ENCODE assay signal across 8 cellular contexts in the genomic region with DNA sequence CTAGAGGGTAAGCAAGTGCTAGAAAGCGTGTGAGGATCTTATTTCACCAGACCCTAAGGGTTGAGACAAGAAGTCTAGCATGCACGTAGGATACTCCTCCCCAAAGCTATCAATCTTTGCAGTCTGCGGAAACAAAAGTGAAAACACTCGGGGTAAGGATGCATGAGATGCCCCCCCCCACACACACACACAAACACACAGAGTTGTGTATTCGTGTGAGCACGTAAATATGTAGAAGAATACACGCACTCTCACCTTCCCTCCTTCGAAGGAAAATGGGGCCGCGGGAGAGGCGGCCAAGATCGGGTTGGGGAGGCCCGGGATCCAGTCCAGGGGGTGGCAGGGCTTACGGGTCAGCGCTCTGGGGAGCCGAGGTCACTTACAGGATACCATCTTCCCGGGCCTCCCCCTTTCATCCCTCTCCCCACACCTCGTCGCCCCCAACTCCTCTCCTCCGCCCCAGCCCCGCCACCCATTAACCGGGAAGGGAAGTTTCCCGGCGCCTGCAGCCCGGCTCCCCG. TPM values are rescaled to one million over a fixed set of nuclear protein-coding genes. Genes with fewer than 3 reads are reported as not detected.
DNase-seq lines count a peak whose midpoint lies in the region; ATAC-seq and TF ChIP-seq lines count a peak whose summit lies in the region.

No MANE protein-coding gene starts in this region.

- intact Hi-C loops in IMR-90 (cut with micrococcal nuclease) = no loop called here

- in situ Hi-C loops in IMR-90 (cut with MboI; ENCODE audit: low sequenced_read_pairs) = no loop called here

- H3K4me2 ChIP-seq in IMR-90 (ENCODE audit: low read depth, low read length) = peak overlapping the region; percentile 100

- BruUV-seq in IMR-90 (replicated peaks; lab: Mats Ljungman, UMichigan) = no TSS peak

- peak overlapping the region; percentile 88 for H3K4me3 ChIP-seq in IMR-90 (ENCODE audit: insufficient read depth, low read depth, low read length)
- peak overlapping the region; percentile 85 for H3K4me3 ChIP-seq in cardiac muscle cell

- ATAC-seq in GM21526 (IDR thresholded peaks at IDR 0.05; ENCODE audit: low FRiP score, unreplicated experiment) (peak; percentile 28), IMR-90 (ENCODE audit: low read depth) (peak; percentile 35)

- DNase-seq in NCI-H1417 (lab: John Stamatoyannopoulos, UW) (peak in 2 of 3 experiments; percentile 1 to 31), NCI-H1417 treated with DMSO at 0.1 percent for 48 hours (lab: John Stamatoyannopoulos, UW) (no peak), IMR-90 (peak; percentile 43), cardiac muscle cell (ENCODE audit: low read depth in 1 of 2, low spot score in 1 of 2) (peak; percentile 34 to 39), pons (ENCODE audit: low spot score) (peak; percentile 20), AML-193 (lab: John Stamatoyannopoulos, UW) (no peak)
- peak; percentile 12 for DNase-seq in activated naive CD4-positive, alpha-beta T cell treated with anti-CD3 and anti-CD28 coated beads, Interleukin-2, amount 50 U/mL, for 16 hours

- no peak overlapping the region; the same call in 1 of the 2 replicates for H4K91ac ChIP-seq in IMR-90 (ENCODE audit: insufficient read depth, low read depth, low read length)

- no peak for TF ChIP-seq POLR2A in IMR-90 (IDR thresholded peaks at IDR 0.05; ENCODE audit: low read depth, low read length)

- peak overlapping the region; percentile 95 for H3K9ac ChIP-seq in IMR-90 (ENCODE audit: low read depth, low read length)

- dilution Hi-C loops in IMR-90 (cut with HindIII; ENCODE audit: low sequenced_read_pairs, unreplicated experiment) = no loop called here

- peaks cover 6% of the 10 kb centered on the region for H4K20me1 ChIP-seq in IMR-90 (ENCODE audit: insufficient read depth, low read length)

- H3K9me1 ChIP-seq in IMR-90 (ENCODE audit: insufficient read depth, low read length) = 0 out of 2 replicates have a peak, but pooled peaks cover 2% of the 10 kb centered on the region

- H2AK5ac ChIP-seq in IMR-90 (ENCODE audit: low read depth, low read length) = peak overlapping the region; percentile 16; the same call in 1 of the 2 replicates

- H3K4ac ChIP-seq in IMR-90 (ENCODE audit: low read depth, low read length) = peak overlapping the region; percentile 72

- no peak overlapping the region for H2BK120ac ChIP-seq in IMR-90 (ENCODE audit: low read depth, low read length)

- H3K36me3 ChIP-seq in IMR-90 (ENCODE audit: control insufficient read depth, insufficient read depth, low read length) = no peaks in the 10 kb centered on the region
- H3K36me3 ChIP-seq in cardiac muscle cell = no peaks in the 10 kb centered on the region

- TF ChIP-seq CTCF in IMR-90 (conservative IDR thresholded peaks at IDR 0.05; ENCODE audit: low read depth, low read length) (no peak), cardiac muscle cell (IDR thresholded peaks at IDR 0.05; ENCODE audit: low read depth, low read length) (no peak)

- H3K56ac ChIP-seq in IMR-90 (ENCODE audit: extremely low read depth, insufficient read depth, low read length) = peak overlapping the region; percentile 33; the same call in 1 of the 2 replicates

- no CpG with 5 or more reads among the region's 26 CpGs for WGBS in IMR-90 (ENCODE audit: extremely low coverage in 2 of 2, insufficient read length in 1 of 2), 2 experiments

- H3K27ac ChIP-seq in IMR-90 (ENCODE audit: insufficient read depth, low read length) (peak overlapping the region; percentile 83), cardiac muscle cell (peak overlapping the region; percentile 99)

- no peak overlapping the region; the same call in 1 of the 2 replicates for H4K5ac ChIP-seq in IMR-90 (ENCODE audit: low read depth, low read length)

- H3K23ac ChIP-seq in IMR-90 (ENCODE audit: low read depth, low read length) = peak overlapping the region; percentile 87

- CTCF ChIA-PET in IMR-90 (lab: Yijun Ruan, JAX) = no interaction called here

- peaks cover 13 to 30% of the 10 kb centered on the region in 2 experiments; a peak in 3 of 4 replicates for H3K79me1 ChIP-seq in IMR-90 (ENCODE audit: low read depth in 1 of 2, low read length in 2 of 2)

- peak overlapping the region in 1 of 2 experiments; percentile 76; a peak in 1 of 4 replicates for H4K8ac ChIP-seq in IMR-90 (ENCODE audit: low read depth in 2 of 2, low read length in 2 of 2)

- H3K9me3 ChIP-seq in IMR-90 (ENCODE audit: control insufficient read depth, insufficient read depth, low read length) = peaks cover 5% of the 10 kb centered on the region; the same call in 1 of the 2 replicates
- H3K9me3 ChIP-seq in cardiac muscle cell (ENCODE audit: low read depth) = no peaks in the 10 kb centered on the region

- POLR2A ChIA-PET in IMR-90 (lab: Charles Lee; ENCODE audit: unreplicated experiment) = no interaction called here

- no peak overlapping the region for H3K18ac ChIP-seq in IMR-90 (ENCODE audit: low read depth, low read length)

- no peaks in the 10 kb centered on the region for H3K27me3 ChIP-seq in IMR-90 (ENCODE audit: control insufficient read depth, insufficient read depth, low read length)
- H3K27me3 ChIP-seq in cardiac muscle cell = no peaks in the 10 kb centered on the region

- peak overlapping the region; percentile 83; the same call in 1 of the 2 replicates for H3K14ac ChIP-seq in IMR-90 (replicated peaks; ENCODE audit: low read depth, low read length)

- peak overlapping the region; percentile 49 for H2BK5ac ChIP-seq in IMR-90 (ENCODE audit: low read depth, low read length, poor library complexity, severe bottlenecking)

- H2BK15ac ChIP-seq in IMR-90 (ENCODE audit: low read depth, low read length) = no peak overlapping the region

- H2AK9ac ChIP-seq in IMR-90 (replicated peaks; ENCODE audit: low read depth, low read length, poor library complexity) = peak overlapping the region; percentile 96

- no peak for TF ChIP-seq RAD21 in IMR-90 (IDR thresholded peaks at IDR 0.05; ENCODE audit: low read length)

- H2BK20ac ChIP-seq in IMR-90 (ENCODE audit: low read depth, low read length) = no peak overlapping the region

- peak overlapping the region; percentile 97 for H2AFZ ChIP-seq in IMR-90 (replicated peaks; ENCODE audit: low read length, poor library complexity)

- H3K4me1 ChIP-seq in IMR-90 (ENCODE audit: control insufficient read depth, insufficient read depth, low read length) (no peaks in the 10 kb centered on the region), cardiac muscle cell (ENCODE audit: low read depth) (peaks cover 11% of the 10 kb centered on the region)

TF ChIP-seq in IMR-90, 13 proteins besides CTCF, POLR2A, EP300 and RAD21:
- TF ChIP-seq MXI1 (IDR thresholded peaks at IDR 0.05; ENCODE audit: borderline replicate concordance, low read depth, low read length) (0 out of 2 replicates have a peak, but pooled peaks have one; percentile 13), MAZ (IDR thresholded peaks at IDR 0.05; ENCODE audit: borderline replicate concordance, low read depth, low read length) (no peak)
- TF ChIP-seq, protein P1, sequence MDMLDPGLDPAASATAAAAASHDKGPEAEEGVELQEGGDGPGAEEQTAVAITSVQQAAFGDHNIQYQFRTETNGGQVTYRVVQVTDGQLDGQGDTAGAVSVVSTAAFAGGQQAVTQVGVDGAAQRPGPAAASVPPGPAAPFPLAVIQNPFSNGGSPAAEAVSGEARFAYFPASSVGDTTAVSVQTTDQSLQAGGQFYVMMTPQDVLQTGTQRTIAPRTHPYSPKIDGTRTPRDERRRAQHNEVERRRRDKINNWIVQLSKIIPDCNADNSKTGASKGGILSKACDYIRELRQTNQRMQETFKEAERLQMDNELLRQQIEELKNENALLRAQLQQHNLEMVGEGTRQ (IDR thresholded peaks at IDR 0.05; ENCODE audit: low read depth, low read length) = no peak

RNA-seq across cellular contexts. Expression of a gene that starts 0.4 kb away (rescaled TPM):
- total RNA-seq in IMR-90 (2012; rRNA removed) (36.6 and 46.7 TPM in 2 replicates), cardiac muscle cell (19.2 and 21.6 TPM in 2 replicates)
- polyA plus RNA-seq in IMR-90 (2012; rRNA removed) (14.2 and 18.9 TPM in 2 replicates), cardiac muscle cell (43.0 and 48.7 TPM in 2 replicates)
- polyA plus RNA-seq in IMR-90 (2012; cell fraction: cytosol; rRNA removed) = 4.8 and 7.3 TPM in 2 replicates
- 3.1 and 15.3 TPM in 2 replicates for polyA plus RNA-seq in IMR-90 (2012; cell fraction: nucleus; rRNA removed; ENCODE audit: low replicate concordance)

RNA-seq across cellular contexts. Expression of a gene that starts 36.9 kb away (rescaled TPM):
- total RNA-seq in IMR-90 (2012; rRNA removed) (40.5 and 48.0 TPM in 2 replicates), cardiac muscle cell (415 and 468 TPM in 2 replicates)
- polyA plus RNA-seq in IMR-90 (2012; rRNA removed) (29.4 and 33.2 TPM in 2 replicates), cardiac muscle cell (486 and 570 TPM in 2 replicates)
- 21.7 and 24.4 TPM in 2 replicates for polyA plus RNA-seq in IMR-90 (2012; cell fraction: cytosol; rRNA removed)
- polyA plus RNA-seq in IMR-90 (2012; cell fraction: nucleus; rRNA removed; ENCODE audit: low replicate concordance) = 8.3 and 25.4 TPM in 2 replicates

Comparison
In these comparisons a context has a peak if more than half of its experiments do, and no peak if none do; other contexts are left out.
1. DNase-seq: peak in NCI-H1417 (2 of 3), IMR-90 (single experiment), activated naive CD4-positive, alpha-beta T cell treated with anti-CD3 and anti-CD28 coated beads, Interleukin-2, amount 50 U/mL, for 16 hours (single experiment), cardiac muscle cell (2 of 2) and pons (single experiment); none in NCI-H1417 treated with DMSO at 0.1 percent for 48 hours (single experiment) and AML-193 (0 of 2).